Comparison of ENCODE assay signal across 1 cellular context in genomic region chr10:110007171-110007700, GRCh38.
A peak's percentile ranks its signal among the peaks of the same experiment; 100 is the strongest.
TF ChIP-seq lines count a peak whose summit lies in the region.

No MANE protein-coding gene starts in this region.

TF ChIP-seq in HepG2, 621 proteins besides CTCF, POLR2A, EP300 and RAD21 (continued from another document and continues in another):
- TF ChIP-seq ZNF276 (CRISPR knock-in tag; IDR thresholded peaks at IDR 0.05; ENCODE audit: low read depth) (no peak), ZEB1 (IDR thresholded peaks at IDR 0.05; ENCODE audit: insufficient replicate concordance, low read depth) (peak; percentile 50), ZBTB10 (CRISPR knock-in tag; IDR thresholded peaks at IDR 0.05; ENCODE audit: borderline replicate concordance) (peak; percentile 68; the same call in 1 of the 2 replicates), HNRNPK (IDR thresholded peaks at IDR 0.05; ENCODE audit: low read depth, low read length, poor library complexity, severe bottlenecking) (no peak), ZNF543 (CRISPR knock-in tag; IDR thresholded peaks at IDR 0.05) (0 out of 2 replicates have a peak, but pooled peaks have one; percentile 50), ZNF652 (CRISPR knock-in tag; IDR thresholded peaks at IDR 0.05; ENCODE audit: borderline replicate concordance, low read depth) (no peak), ZNF431 (CRISPR knock-in tag; IDR thresholded peaks at IDR 0.05; ENCODE audit: borderline replicate concordance, low read depth) (no peak; the same call in 1 of the 2 replicates), HDAC1 (CRISPR knock-in tag; IDR thresholded peaks at IDR 0.05) (peak; percentile 71), ZSCAN29 (CRISPR knock-in tag; conservative IDR thresholded peaks at IDR 0.05) (no peak), ZNF777 (CRISPR knock-in tag; IDR thresholded peaks at IDR 0.05) (peak; percentile 18), SP1 (IDR thresholded peaks at IDR 0.05) (no peak), SP1 (CRISPR knock-in tag; IDR thresholded peaks at IDR 0.05) (no peak), THAP8 (CRISPR knock-in tag; IDR thresholded peaks at IDR 0.05; ENCODE audit: borderline replicate concordance) (no peak), ZNF512B (CRISPR knock-in tag; IDR thresholded peaks at IDR 0.05; ENCODE audit: borderline replicate concordance) (peak; percentile 62; the same call in 1 of the 2 replicates), TAF15 (IDR thresholded peaks at IDR 0.05; ENCODE audit: low read depth, low read length, poor library complexity, severe bottlenecking) (peak; percentile 37), ZNF770 (CRISPR knock-in tag; IDR thresholded peaks at IDR 0.05) (peak; percentile 49; the same call in 1 of the 2 replicates), PAX8 (CRISPR knock-in tag; IDR thresholded peaks at IDR 0.05; ENCODE audit: borderline replicate concordance) (no peak), HNRNPH1 (optimal IDR thresholded peaks at IDR 0.05; ENCODE audit: low read depth, low read length) (no peak), CEBPB (IDR thresholded peaks at IDR 0.05; ENCODE audit: borderline replicate concordance, low read depth, low read length) (no peak), KIAA2018 (CRISPR knock-in tag; IDR thresholded peaks at IDR 0.05; ENCODE audit: borderline replicate concordance) (no peak), IKZF4 (CRISPR knock-in tag; IDR thresholded peaks at IDR 0.05; ENCODE audit: borderline replicate concordance, low read depth, not compliant biosample characterization) (no peak), FOXP1 (IDR thresholded peaks at IDR 0.05) (no peak), FOXP1 (CRISPR knock-in tag; IDR thresholded peaks at IDR 0.05) (peak; percentile 7; the same call in 1 of the 2 replicates), CCDC6 (CRISPR knock-in tag; IDR thresholded peaks at IDR 0.05) (no peak), ZSCAN20 (CRISPR knock-in tag; IDR thresholded peaks at IDR 0.05; ENCODE audit: borderline replicate concordance) (0 out of 2 replicates have a peak, but pooled peaks have one; percentile 44), ZBTB2 (CRISPR knock-in tag; IDR thresholded peaks at IDR 0.05; ENCODE audit: low read depth) (no peak; the same call in 1 of the 2 replicates), HBP1 (CRISPR knock-in tag; IDR thresholded peaks at IDR 0.05; ENCODE audit: low read depth) (0 out of 2 replicates have a peak, but pooled peaks have one; percentile 25), HNF1B (CRISPR knock-in tag; IDR thresholded peaks at IDR 0.05) (0 out of 2 replicates have a peak, but pooled peaks have one; percentile 42)
